In genomic region chr2:68870215-68870614, GRCh38 we compare ENCODE assay signal across 1 cellular context.
TF ChIP-seq lines count a peak whose summit lies in the region.

No MANE protein-coding gene starts in this region.

TF ChIP-seq in K562, 482 proteins besides CTCF, POLR2A, EP300 and RAD21 (continued from another document and continues in another):
- TF ChIP-seq FOXO4 (CRISPR knock-in tag; IDR thresholded peaks at IDR 0.05) (no peak), DDX20 (tag; IDR thresholded peaks at IDR 0.05; ENCODE audit: low read depth) (no peak), FOXM1 (IDR thresholded peaks at IDR 0.05; ENCODE audit: low read depth) (peak; percentile 45; the same call in 1 of the 2 replicates), FOXM1 (CRISPR knock-in tag; IDR thresholded peaks at IDR 0.05; ENCODE audit: low read depth) (no peak), CHD7 (IDR thresholded peaks at IDR 0.05; ENCODE audit: low read depth, low read length) (no peak), C11orf30 (IDR thresholded peaks at IDR 0.05; ENCODE audit: low read depth) (peak; percentile 18; the same call in 1 of the 2 replicates), MYBL2 (IDR thresholded peaks at IDR 0.05; ENCODE audit: low read depth) (0 out of 2 replicates have a peak, but pooled peaks have one; percentile 15), MYBL2 (CRISPR knock-in tag; IDR thresholded peaks at IDR 0.05; ENCODE audit: borderline replicate concordance) (no peak), ZNF592 (IDR thresholded peaks at IDR 0.05) (peak; percentile 49; the same call in 1 of the 2 replicates), E2F3 (CRISPR knock-in tag; IDR thresholded peaks at IDR 0.05) (no peak), ILF3 (IDR thresholded peaks at IDR 0.05; ENCODE audit: borderline replicate concordance) (no peak), ARID3A (IDR thresholded peaks at IDR 0.05; ENCODE audit: borderline replicate concordance, low read depth, low read length) (0 out of 2 replicates have a peak, but pooled peaks have one; percentile 34), USF2 (CRISPR knock-in tag; IDR thresholded peaks at IDR 0.05) (no peak), CXXC5 (CRISPR knock-in tag; IDR thresholded peaks at IDR 0.05) (peak; percentile 30; the same call in 1 of the 2 replicates), CTBP1 (IDR thresholded peaks at IDR 0.05; ENCODE audit: borderline replicate concordance) (peak; percentile 52; the same call in 1 of the 2 replicates), ZNF316 (IDR thresholded peaks at IDR 0.05) (peak; percentile 29), PCBP1 (IDR thresholded peaks at IDR 0.05; ENCODE audit: low read depth, low read length, poor library complexity, severe bottlenecking) (no peak), SETDB1 (IDR thresholded peaks at IDR 0.05; ENCODE audit: low read length) (no peak), FOSL1 (tag; conservative IDR thresholded peaks at IDR 0.05) (peak; percentile 81), ZNF124 (CRISPR knock-in tag; IDR thresholded peaks at IDR 0.05) (no peak), MECOM (CRISPR knock-in tag; IDR thresholded peaks at IDR 0.05) (peak; percentile 86), ZNF140 (CRISPR knock-in tag; IDR thresholded peaks at IDR 0.05) (no peak), TAF9B (IDR thresholded peaks at IDR 0.05; ENCODE audit: partially characterized antibody) (peak; percentile 18), CHCHD3 (CRISPR knock-in tag; IDR thresholded peaks at IDR 0.05) (no peak), ZNF263 (CRISPR knock-in tag; IDR thresholded peaks at IDR 0.05; ENCODE audit: borderline replicate concordance) (no peak), PBX2 (CRISPR knock-in tag; IDR thresholded peaks at IDR 0.05; ENCODE audit: low read depth) (peak; percentile 66), PBX2 (tag; conservative IDR thresholded peaks at IDR 0.05; ENCODE audit: low read depth) (peak; percentile 96), NFE2 (IDR thresholded peaks at IDR 0.05; ENCODE audit: low read depth) (0 out of 2 replicates have a peak, but pooled peaks have one; percentile 14), ZNF3 (CRISPR knock-in tag; IDR thresholded peaks at IDR 0.05) (no peak), POLR2H (tag; IDR thresholded peaks at IDR 0.05; ENCODE audit: low read depth) (0 out of 2 replicates have a peak, but pooled peaks have one; percentile 69), GABPA (tag; conservative IDR thresholded peaks at IDR 0.05; ENCODE audit: low read depth) (peak; percentile 64), NUFIP1 (IDR thresholded peaks at IDR 0.05; ENCODE audit: partially characterized antibody) (no peak), ZNF764 (CRISPR knock-in tag; IDR thresholded peaks at IDR 0.05; ENCODE audit: low read depth) (no peak), NR2C1 (IDR thresholded peaks at IDR 0.05) (no peak), NR2C1 (tag; IDR thresholded peaks at IDR 0.05) (no peak), ATF3 (IDR thresholded peaks at IDR 0.05) (peak; percentile 44; the same call in 1 of the 2 replicates), ATF3 (CRISPR knock-in tag; conservative IDR thresholded peaks at IDR 0.05) (no peak)
